ENCODE assay signal across 13 cellular contexts in genomic region chr1:207327994-207328393, GRCh38. TPM values are rescaled to one million over a fixed set of nuclear protein-coding genes. Genes with fewer than 3 reads are reported as not detected.
DNase-seq lines count a peak whose midpoint lies in the region; ATAC-seq and TF ChIP-seq lines count a peak whose summit lies in the region.
"Had no signal": no experiment of that assay in that cellular context is flagged by ENCODE, and none has a peak within 500 bp of the region (broad histone marks: within the 10 kb centered on the region; RNA-seq: fewer than 3 reads in every experiment).

No MANE protein-coding gene starts in this region.

- CTCF ChIA-PET in activated CD4-positive, alpha-beta T cell treated with anti-CD3 and anti-CD28 coated beads for 36 hours (lab: Charles Lee), result no interaction called here
- CTCF ChIA-PET in GM10248 (lab: Yijun Ruan, JAX), result no interaction called here

- POLR2A ChIA-PET in activated CD4-positive, alpha-beta T cell treated with anti-CD3 and anti-CD28 coated beads for 36 hours (lab: Charles Lee), result no interaction called here
- POLR2A ChIA-PET in GM10248 (lab: Yijun Ruan, JAX), result no interaction called here

- intact Hi-C loops in activated CD4-positive, alpha-beta T cell treated with anti-CD3 and anti-CD28 coated beads for 36 hours (cut with DNase I, micrococcal nuclease), result loop anchor here in 1 of 2 experiments (10.0 kb wide), 1 partner anchor 403 kb away; the partner anchor contains the start of gene FCMR

- peak overlapping the region; percentile 8 for H3K27ac Mint-ChIP-seq in activated CD4-positive, alpha-beta T cell treated with anti-CD3 and anti-CD28 coated beads for 36 hours
- H3K27ac Mint-ChIP-seq in progenitor cell of endocrine pancreas, result peak overlapping the region; percentile 62

- peaks cover 3% of the 10 kb centered on the region for H3K9me3 Mint-ChIP-seq in activated CD4-positive, alpha-beta T cell treated with anti-CD3 and anti-CD28 coated beads for 36 hours (ENCODE audit: low read depth)
- peaks cover under 1% of the 10 kb centered on the region for H3K9me3 Mint-ChIP-seq in progenitor cell of endocrine pancreas (ENCODE audit: low read depth)

- H3K36me3 Mint-ChIP-seq in activated CD4-positive, alpha-beta T cell treated with anti-CD3 and anti-CD28 coated beads for 36 hours (ENCODE audit: low read depth), result peaks cover 86% of the 10 kb centered on the region
- H3K36me3 Mint-ChIP-seq in progenitor cell of endocrine pancreas (ENCODE audit: insufficient read depth), result peaks cover 8% of the 10 kb centered on the region

- no peaks in the 10 kb centered on the region for H3K27me3 Mint-ChIP-seq in activated CD4-positive, alpha-beta T cell treated with anti-CD3 and anti-CD28 coated beads for 36 hours
- H3K27me3 Mint-ChIP-seq in progenitor cell of endocrine pancreas, result no peaks in the 10 kb centered on the region

- H3K4me1 Mint-ChIP-seq in activated CD4-positive, alpha-beta T cell treated with anti-CD3 and anti-CD28 coated beads for 36 hours, result peaks cover 51% of the 10 kb centered on the region
- H3K4me1 Mint-ChIP-seq in progenitor cell of endocrine pancreas (ENCODE audit: low read depth), result peaks cover 8% of the 10 kb centered on the region

- ATAC-seq in activated CD4-positive, alpha-beta T cell treated with anti-CD3 and anti-CD28 coated beads for 36 hours, result no peak
- ATAC-seq: heart right ventricle had no signal

- no peak overlapping the region for H3K4me3 Mint-ChIP-seq in activated CD4-positive, alpha-beta T cell treated with anti-CD3 and anti-CD28 coated beads for 36 hours
- no peak overlapping the region for H3K4me3 Mint-ChIP-seq in progenitor cell of endocrine pancreas (ENCODE audit: low read depth)
- H3K4me3 Mint-ChIP-seq: activated T-cell treated with anti-CD3 and anti-CD28 coated beads, Interleukin-2, amount 50 U/mL, for 4 hours had no signal

- TF ChIP-seq CTCF in cardiac fibroblast (IDR thresholded peaks at IDR 0.05; ENCODE audit: low read depth, low read length) (no peak), progenitor cell of endocrine pancreas (IDR thresholded peaks at IDR 0.05; ENCODE audit: unreplicated experiment) (no peak), GM10248 (IDR thresholded peaks at IDR 0.05; ENCODE audit: control extremely low read depth, extremely low read depth, low read depth, missing control alignments) (no peak)

- no peak for DNase-seq in activated CD4-positive, alpha-beta T cell treated with anti-CD3 and anti-CD28 coated beads for 36 hours
- DNase-seq in activated CD4-positive, alpha-beta T cell treated with anti-CD3 and anti-CD28 coated beads for 4 hours, result no peak
- DNase-seq in OCI-M1 (lab: John Stamatoyannopoulos, UW) (peak; percentile 23), cardiac fibroblast (ENCODE audit: low read depth in 2 of 2) (peak; percentile 70 to 77), progenitor cell of endocrine pancreas (ENCODE audit: low spot score, unreplicated experiment) (no peak), GM10248 (ENCODE audit: extremely low spot score) (no peak), cerebellar nuclear complex (lab: John Stamatoyannopoulos, UW) (no peak)
- no peak for DNase-seq in stimulated activated CD4-positive, alpha-beta T cell treated with anti-CD3 and anti-CD28 coated beads, Interleukin-2, amount 100 ng/mL, for 48 hours
- DNase-seq: activated T-cell treated with anti-CD3 and anti-CD28 coated beads, Interleukin-2, amount 50 U/mL, for 4 hours; heart right ventricle; NCI-H1436 treated with DMSO at 0.1 percent for 48 hours; right cardiac atrium; T-helper 9 cell had no signal

- no peak overlapping the region for H3K4me3 ChIP-seq in cardiac fibroblast (replicated peaks in 1 of 2; ENCODE audit: low read depth in 2 of 2, low read length in 2 of 2)
- H3K4me3 ChIP-seq: heart right ventricle had no signal

RNA-seq across cellular contexts. Expression of gene CD55, which starts 6.5 kb away (rescaled TPM):
- 10 to 100 TPM; 56.8 to 92.7 TPM for total RNA-seq in activated CD4-positive, alpha-beta T cell treated with anti-CD3 and anti-CD28 coated beads for 36 hours
- total RNA-seq in progenitor cell of endocrine pancreas, result 7.4 and 10.5 TPM in 2 replicates

Comparison
In these comparisons a context has a peak if more than half of its experiments do, and no peak if none do; other contexts are left out.
1. DNase-seq: peak in OCI-M1 (single experiment) and cardiac fibroblast (2 of 2); none in activated CD4-positive, alpha-beta T cell treated with anti-CD3 and anti-CD28 coated beads for 36 hours (single experiment), activated CD4-positive, alpha-beta T cell treated with anti-CD3 and anti-CD28 coated beads for 4 hours (0 of 2), progenitor cell of endocrine pancreas (single experiment), GM10248 (single experiment), cerebellar nuclear complex (0 of 2) and stimulated activated CD4-positive, alpha-beta T cell treated with anti-CD3 and anti-CD28 coated beads, Interleukin-2, amount 100 ng/mL, for 48 hours (0 of 2).